In genomic region chr11:93113824-93114223, GRCh38 we compare ENCODE assay signal across 1 cellular context.
TF ChIP-seq lines count a peak whose summit lies in the region.

No MANE protein-coding gene starts in this region.

TF ChIP-seq in GM23338, 12 proteins besides CTCF, POLR2A, EP300 and RAD21 (continued from another document):
- no peak for TF ChIP-seq REST (IDR thresholded peaks at IDR 0.05; ENCODE audit: unreplicated experiment)
- TF ChIP-seq EZH2phosphoT487 (IDR thresholded peaks at IDR 0.05; ENCODE audit: unreplicated experiment): no peak
- TF ChIP-seq ZNF114 (CRISPR knock-in tag; IDR thresholded peaks at IDR 0.05): no peak
